ENCODE assay signal across 19 cellular contexts in the genomic region with DNA sequence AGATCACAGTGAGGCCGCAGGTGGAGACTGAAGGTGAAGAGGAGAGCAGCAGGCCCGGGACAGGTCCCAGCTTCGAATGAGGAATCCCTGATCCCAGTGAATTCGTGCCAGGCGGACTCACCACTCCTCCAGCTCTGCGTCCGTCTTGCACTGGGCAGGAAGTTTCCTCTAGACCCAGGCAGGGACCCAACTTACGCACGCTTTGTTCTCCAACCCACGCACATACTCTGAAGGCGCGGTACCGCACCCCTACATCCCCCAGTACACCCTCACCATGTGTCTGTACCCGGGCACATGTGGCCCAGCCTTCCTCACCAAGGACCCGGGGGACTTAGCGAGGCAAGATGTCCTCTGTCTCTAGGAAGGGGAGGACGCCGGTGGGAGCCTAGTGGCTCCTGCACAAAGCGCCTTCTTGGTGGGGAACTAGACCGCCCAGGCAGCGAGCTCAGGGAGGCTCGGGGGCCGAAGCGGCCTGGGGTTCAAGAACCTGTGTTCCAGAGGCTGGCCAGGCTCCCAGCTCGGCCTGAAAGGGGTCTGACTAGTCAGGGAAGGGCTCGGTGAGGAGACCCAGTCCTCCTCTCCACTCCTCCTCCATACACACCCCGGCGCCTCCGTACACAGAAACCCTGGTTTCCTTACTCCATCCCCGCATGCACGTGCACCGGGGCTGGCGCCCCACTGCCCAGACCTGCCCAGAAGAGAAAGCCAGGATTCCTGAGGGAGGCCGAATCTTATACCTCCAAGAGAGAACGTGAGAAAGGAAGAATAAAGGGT. TPM values are rescaled to one million over a fixed set of nuclear protein-coding genes. Genes with fewer than 3 reads are reported as not detected.
"Had no signal": no experiment of that assay in that cellular context is flagged by ENCODE, and none has a peak within 500 bp of the region (broad histone marks: within the 10 kb centered on the region; RNA-seq: fewer than 3 reads in every experiment).

No MANE protein-coding gene starts in this region.

- H3K36me3 ChIP-seq: adrenal gland, cardiac muscle cell, esophagus squamous epithelium, neural progenitor cell, ovary, tibial artery, uterus had no signal

- H3K4me2 ChIP-seq: neural progenitor cell had no signal

- ATAC-seq: left cardiac atrium; stimulated activated memory B cell treated with anti-CD40 and anti-IgM and Interleukin-4, amounts not matched to agents 10 μg/mL and 1 μg/mL and 100 μg/mL, for 72 hours; T-cell had no signal

- H3K27me3 ChIP-seq: ovary had no signal

- H3K4me3 Mint-ChIP-seq: activated CD4-positive, alpha-beta T cell treated with anti-CD3 and anti-CD28 coated beads, Interleukin-2, amount 10 ng/mL, durations not matched to agents 7 days and 5 days; activated naive CD4-positive, alpha-beta T cell treated with anti-CD3 and anti-CD28 coated beads, Interleukin-2, amount 10 ng/mL, durations not matched to agents 7 days and 5 days; mesothelial cell of epicardium; stimulated activated memory B cell treated with anti-CD40 and anti-IgM and Interleukin-4, amounts not matched to agents 10 μg/mL and 1 μg/mL and 100 μg/mL, for 72 hours; T-cell had no signal

- DNase-seq: activated CD4-positive, alpha-beta T cell treated with anti-CD3 and anti-CD28 coated beads, Interleukin-2, amount 10 ng/mL, durations not matched to agents 7 days and 5 days; activated naive CD4-positive, alpha-beta T cell treated with anti-CD3 and anti-CD28 coated beads, Interleukin-2, amount 10 ng/mL, durations not matched to agents 7 days and 5 days; adrenal gland; esophagus squamous epithelium; foreskin melanocyte; left cardiac atrium; ovary; stimulated activated CD4-positive, alpha-beta T cell treated with anti-CD3 and anti-CD28 coated beads, Interleukin-2, amount 100 ng/mL, for 48 hours; T-cell; T-helper 9 cell; tibial artery; uterus had no signal

- H3K27ac ChIP-seq: adrenal gland, cardiac muscle cell, esophagus squamous epithelium, neural progenitor cell, ovary, tibial artery, uterus had no signal

- H3K36me3 Mint-ChIP-seq: activated naive CD4-positive, alpha-beta T cell treated with anti-CD3 and anti-CD28 coated beads, Interleukin-2, amount 10 ng/mL, durations not matched to agents 7 days and 5 days; mesothelial cell of epicardium; neural progenitor cell; stimulated activated memory B cell treated with anti-CD40 and anti-IgM and Interleukin-4, amounts not matched to agents 10 μg/mL and 1 μg/mL and 100 μg/mL, for 72 hours; T-cell had no signal

- H3K27ac Mint-ChIP-seq: activated CD4-positive, alpha-beta T cell treated with anti-CD3 and anti-CD28 coated beads, Interleukin-2, amount 10 ng/mL, durations not matched to agents 7 days and 5 days; mesothelial cell of epicardium; neural progenitor cell; stimulated activated memory B cell treated with anti-CD40 and anti-IgM and Interleukin-4, amounts not matched to agents 10 μg/mL and 1 μg/mL and 100 μg/mL, for 72 hours; T-cell had no signal

- H2AFZ ChIP-seq: neural progenitor cell had no signal

- H3K9me3 ChIP-seq: adrenal gland, esophagus squamous epithelium, ovary, tibial artery, uterus had no signal

- H3K9me3 Mint-ChIP-seq: activated CD4-positive, alpha-beta T cell treated with anti-CD3 and anti-CD28 coated beads, Interleukin-2, amount 10 ng/mL, durations not matched to agents 7 days and 5 days; activated naive CD4-positive, alpha-beta T cell treated with anti-CD3 and anti-CD28 coated beads, Interleukin-2, amount 10 ng/mL, durations not matched to agents 7 days and 5 days; mesothelial cell of epicardium; stimulated activated memory B cell treated with anti-CD40 and anti-IgM and Interleukin-4, amounts not matched to agents 10 μg/mL and 1 μg/mL and 100 μg/mL, for 72 hours; T-cell had no signal

- H3K9ac ChIP-seq: neural progenitor cell had no signal

- H3K4me3 ChIP-seq: adrenal gland, cardiac muscle cell, esophagus squamous epithelium, lung, neural progenitor cell, ovary, tibial artery, uterus had no signal

RNA-seq across cellular contexts. Expression of a gene that starts 3.0 kb away (rescaled TPM):
- total RNA-seq: activated CD4-positive, alpha-beta T cell treated with anti-CD3 and anti-CD28 coated beads, Interleukin-2, amount 10 ng/mL, durations not matched to agents 7 days and 5 days; activated CD8-positive, alpha-beta memory T cell treated with anti-CD3 and anti-CD28 coated beads for 36 hours; cardiac muscle cell; endothelial cell of umbilical vein; T-cell had no signal
- polyA plus RNA-seq: cardiac muscle cell had no signal

RNA-seq across cellular contexts. Expression of a gene that starts 38.3 kb away (rescaled TPM):
- total RNA-seq: activated CD4-positive, alpha-beta T cell treated with anti-CD3 and anti-CD28 coated beads, Interleukin-2, amount 10 ng/mL, durations not matched to agents 7 days and 5 days; activated CD8-positive, alpha-beta memory T cell treated with anti-CD3 and anti-CD28 coated beads for 36 hours; mesothelial cell of epicardium; T-cell had no signal
- polyA plus RNA-seq: cardiac muscle cell, endothelial cell of umbilical vein had no signal
